ENCODE assay signal across 11 cellular contexts in the genomic region with DNA sequence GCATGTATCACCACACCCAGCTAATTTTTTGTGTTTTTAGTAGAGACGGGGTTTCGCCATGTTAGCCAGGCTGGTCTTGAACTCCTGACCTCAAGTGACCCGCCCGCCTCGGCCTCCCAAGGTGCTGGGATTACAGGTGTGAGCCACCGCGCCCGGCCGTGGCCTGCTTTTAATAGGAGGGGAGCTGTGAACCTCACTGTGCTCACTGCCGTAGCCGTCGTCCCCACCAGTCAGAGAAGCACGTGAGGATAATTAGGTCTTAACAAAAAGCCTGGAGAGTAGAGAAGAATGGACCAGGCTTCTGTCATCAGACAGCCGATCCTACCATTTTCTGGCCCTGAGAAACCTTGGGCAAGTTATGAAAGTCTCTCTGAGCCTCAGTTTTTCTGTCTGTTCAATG. TPM values are rescaled to one million over a fixed set of nuclear protein-coding genes. Genes with fewer than 3 reads are reported as not detected.
"Had no signal": no experiment of that assay in that cellular context is flagged by ENCODE, and none has a peak within 500 bp of the region (broad histone marks: within the 10 kb centered on the region; RNA-seq: fewer than 3 reads in every experiment).

No MANE protein-coding gene starts in this region.

RNA-seq across cellular contexts. Expression of a gene that starts 42.9 kb away (rescaled TPM):
- total RNA-seq: left lobe of liver, left ventricle myocardium inferior, lower leg skin, lower lobe of right lung, lung microvascular endothelial cell, mesenteric fat pad, mononuclear cell, myocyte had no signal
- polyA plus RNA-seq: keratinocyte, liver, mammary epithelial cell had no signal
